7 cellular contexts compared by ENCODE assay signal in genomic region chr11:3855808-3856491, GRCh38. TPM values are rescaled to one million over a fixed set of nuclear protein-coding genes. Genes with fewer than 3 reads are reported as not detected.
DNase-seq lines count a peak whose midpoint lies in the region; ATAC-seq and TF ChIP-seq lines count a peak whose summit lies in the region.

No MANE protein-coding gene starts in this region.

- H2AFZ ChIP-seq in neural cell (ENCODE audit: low read depth, low read length), result peak overlapping the region; percentile 12

- in situ Hi-C loops in GM13976 (cut with MboI; ENCODE audit: low sequenced_read_pairs, unreplicated experiment), result loop anchor here (10.0 kb wide), 1 partner anchor 109 kb away; no protein-coding TSS in a partner anchor

- no peak for TF ChIP-seq RAD21 in neural cell (conservative IDR thresholded peaks at IDR 0.05)

- peak overlapping the region; percentile 80 for H3K9ac ChIP-seq in neural cell (ENCODE audit: low read length)

- H3K27me3 ChIP-seq in neural cell (ENCODE audit: insufficient read depth, low read depth, low read length), result no peaks in the 10 kb centered on the region

- no peaks in the 10 kb centered on the region for H3K9me2 ChIP-seq in neural cell (ENCODE audit: insufficient read depth, low read length)

- DNase-seq in GM13976 (ENCODE audit: low spot score), result peak; percentile 40
- no peak for DNase-seq in HEK293T (ENCODE audit: extremely low spot score)
- peak; percentile 20 for DNase-seq in MV-4-11 (lab: John Stamatoyannopoulos, UW)
- peak; percentile 23 for DNase-seq in activated T-helper 1 cell treated with Interleukin-2 at 50 U/mL for 16 hours (ENCODE audit: low read depth)
- DNase-seq in fibroblast of the aortic adventitia (ENCODE audit: low read depth), result no peak

- TF ChIP-seq CTCF in GM13976 (IDR thresholded peaks at IDR 0.05; ENCODE audit: borderline replicate concordance, control extremely low read depth, extremely low read depth, insufficient read depth, missing control alignments) (no peak), fibroblast of the aortic adventitia (IDR thresholded peaks at IDR 0.05; ENCODE audit: insufficient read depth, low read length) (no peak), neural cell (IDR thresholded peaks at IDR 0.05; ENCODE audit: poor library complexity, severe bottlenecking) (no peak)

- no peaks in the 10 kb centered on the region for H3K9me3 ChIP-seq in neural cell (ENCODE audit: low read length)

- no peak overlapping the region for H3K27ac ChIP-seq in neural cell (ENCODE audit: low read length)

- TF ChIP-seq EP300 in neural cell (conservative IDR thresholded peaks at IDR 0.05; ENCODE audit: poor library complexity, severe bottlenecking), result no peak

- peak overlapping the region; percentile 80 for H3K4me3 ChIP-seq in fibroblast of the aortic adventitia (ENCODE audit: low read depth, low read length)
- peak overlapping the region; percentile 91 for H3K4me3 ChIP-seq in neural cell (ENCODE audit: low read length)

- POLR2A ChIA-PET in HEK293T (lab: Yijun Ruan, JAX), result interaction anchor here (0.7 to 3.6 kb wide), 15 partner anchors 10 to 216 kb away, joined by 3 to 25 read pairs (median 5); partner anchors contain the start of genes NUP98 and RHOG

- no peaks in the 10 kb centered on the region for H4K20me1 ChIP-seq in neural cell (ENCODE audit: insufficient read depth)

- no peaks in the 10 kb centered on the region for H3F3A ChIP-seq in neural cell (ENCODE audit: insufficient read depth, low read length, poor library complexity, severe bottlenecking)

- H3K36me3 ChIP-seq in neural cell (ENCODE audit: insufficient read depth, low read length), result no peaks in the 10 kb centered on the region

- peaks cover 4% of the 10 kb centered on the region for H3K79me2 ChIP-seq in neural cell (replicated peaks; ENCODE audit: insufficient read depth, low read length)

- CTCF ChIA-PET in HEK293T (lab: Yijun Ruan, JAX), result interaction anchor here (0.9 to 3.6 kb wide), 11 partner anchors 8 to 217 kb away, joined by 3 to 49 read pairs (median 7); partner anchors contain the start of genes PGAP2 and RHOG

- H3K4me2 ChIP-seq in neural cell (ENCODE audit: low read length), result peak overlapping the region; percentile 59

- no peak for ATAC-seq in HG03378 (IDR thresholded peaks at IDR 0.05; ENCODE audit: unreplicated experiment)

TF ChIP-seq in HEK293T, 16 proteins besides CTCF, POLR2A, EP300 and RAD21:
- TF ChIP-seq L3MBTL2 (conservative IDR thresholded peaks at IDR 0.05), result peak; percentile 79
- no peak for TF ChIP-seq ZNF384 (IDR thresholded peaks at IDR 0.05)

TF ChIP-seq in neural cell, 6 proteins besides CTCF, POLR2A, EP300 and RAD21:
- no peak for TF ChIP-seq POLR2AphosphoS5 (IDR thresholded peaks at IDR 0.05)
- no peak for TF ChIP-seq EZH2 (IDR thresholded peaks at IDR 0.05; ENCODE audit: borderline replicate concordance, insufficient read depth, low read length, poor library complexity, severe bottlenecking)
- no peak for TF ChIP-seq MXI1 (conservative IDR thresholded peaks at IDR 0.05; ENCODE audit: poor library complexity, severe bottlenecking)

RNA-seq across cellular contexts. Expression of gene STIM1, which starts 0.5 kb away (rescaled TPM):
- 21.6 and 43.5 TPM in 2 replicates for total RNA-seq in fibroblast of the aortic adventitia (ENCODE audit: low replicate concordance)
- polyA plus RNA-seq in neural cell, result 14.5 and 16.4 TPM in 2 replicates
- 21.2 and 22.3 TPM in 2 replicates for polyA minus RNA-seq in neural cell

RNA-seq across cellular contexts. Expression of gene RHOG, which starts 15.2 kb away (rescaled TPM):
- total RNA-seq in fibroblast of the aortic adventitia (ENCODE audit: low replicate concordance), result 4.8 and 19.0 TPM in 2 replicates
- polyA plus RNA-seq in neural cell, result not detected in 2 replicates
- 0.81 and 1.2 TPM in 2 replicates for polyA minus RNA-seq in neural cell

RNA-seq across cellular contexts. Expression of gene PGAP2, which starts 47.6 kb away (rescaled TPM):
- total RNA-seq in fibroblast of the aortic adventitia (ENCODE audit: low replicate concordance), result 5.6 and 15.2 TPM in 2 replicates
- polyA plus RNA-seq in neural cell, result 30.1 and 32.0 TPM in 2 replicates
- polyA minus RNA-seq in neural cell, result 7.9 and 12.7 TPM in 2 replicates

RNA-seq across cellular contexts. Expression of gene NUP98, which starts 58.6 kb away (rescaled TPM):
- total RNA-seq in fibroblast of the aortic adventitia (ENCODE audit: low replicate concordance), result 66.8 and 123 TPM in 2 replicates
- 28.9 and 45.5 TPM in 2 replicates for polyA plus RNA-seq in neural cell
- 105 and 118 TPM in 2 replicates for polyA minus RNA-seq in neural cell

Comparison
In these comparisons a context has a peak if more than half of its experiments do, and no peak if none do; other contexts are left out.
1. DNase-seq: peak in GM13976 (single experiment), MV-4-11 (single experiment) and activated T-helper 1 cell treated with Interleukin-2 at 50 U/mL for 16 hours (single experiment); none in HEK293T (single experiment) and fibroblast of the aortic adventitia (single experiment).